9 cellular contexts compared by ENCODE assay signal in the genomic region with DNA sequence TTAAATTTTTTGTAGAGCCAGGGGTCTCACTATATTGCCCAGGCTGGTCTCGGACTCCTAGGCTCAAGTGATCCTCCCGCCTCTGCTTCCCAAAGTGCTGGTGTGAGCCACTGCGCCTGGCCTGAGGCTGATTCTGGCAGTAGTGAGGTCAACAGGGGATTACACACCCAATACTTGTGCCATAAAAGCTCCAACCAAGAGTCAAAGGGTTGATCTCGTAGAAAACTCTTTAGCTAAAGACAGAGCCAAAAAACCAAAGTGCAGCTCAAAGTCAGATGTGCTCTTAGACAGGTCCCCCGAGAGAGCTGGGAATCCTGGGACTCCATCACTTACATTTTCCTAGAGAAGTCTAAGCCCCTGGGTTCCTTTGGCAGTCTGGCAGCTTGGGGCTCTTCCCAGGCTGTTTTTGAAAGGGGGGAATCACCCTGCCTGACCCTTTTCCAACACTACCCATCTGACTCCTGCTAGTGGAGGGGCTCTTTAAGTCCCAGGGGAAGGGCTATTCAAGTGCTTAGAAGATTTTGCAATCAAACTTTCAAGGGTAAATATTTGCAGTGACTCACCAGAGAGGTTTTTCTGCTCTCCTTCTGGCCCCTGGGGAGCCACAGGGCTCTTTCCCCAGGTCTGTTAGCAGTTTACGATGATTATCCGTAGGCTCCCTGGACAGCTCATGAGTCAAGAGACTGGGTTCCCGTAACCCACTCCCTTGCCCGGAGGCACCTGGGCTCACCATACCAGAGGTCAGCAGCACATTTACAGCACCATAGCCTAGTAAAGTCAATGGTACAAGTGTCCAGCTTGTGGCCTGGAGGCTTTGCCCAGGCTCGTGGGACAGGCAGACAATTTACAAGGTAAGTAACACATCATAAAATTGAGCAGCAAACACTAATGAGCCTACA.
DNase-seq lines count a peak whose midpoint lies in the region; ATAC-seq, FAIRE-seq and TF ChIP-seq lines count a peak whose summit lies in the region.
"Had no signal": no experiment of that assay in that cellular context is flagged by ENCODE, and none has a peak within 500 bp of the region (broad histone marks: within the 10 kb centered on the region; RNA-seq: fewer than 3 reads in every experiment).

No MANE protein-coding gene starts in this region.

- no peak for FAIRE-seq in GM19239 (lab: Jason Lieb, UNC)

- TF ChIP-seq CTCF in AG04449 (IDR thresholded peaks at IDR 0.05; ENCODE audit: insufficient read depth, low read length, missing control alignments) = no peak

- DNase-seq in AG04449 (ENCODE audit: low read depth, low spot score) (peak; percentile 96), HPDE6-E6E7 (ENCODE audit: extremely low spot score) (peak; percentile 97), T1000 (lab: John Stamatoyannopoulos, UW) (peak; percentile 93), kidney glomerular epithelial cell (lab: John Stamatoyannopoulos, UW) (peak; percentile 78), GM19239 (ENCODE audit: insufficient read length, low spot score) (no peak)
- no peak for DNase-seq in activated CD4-positive, alpha-beta T cell treated with anti-CD3 and anti-CD28 coated beads for 48 hours

- CTCF ChIA-PET in AG04449 (lab: Yijun Ruan, JAX) = interaction anchor here (1.1 to 2.0 kb wide), 3 partner anchors 13 to 127 kb away, joined by 3 to 5 read pairs (median 3); no protein-coding TSS in a partner anchor

- POLR2A ChIA-PET in AG04449 (lab: Yijun Ruan, JAX) = interaction anchor here (1.7 kb wide), 1 partner anchor 92 kb away, joined by 8 read pairs; no protein-coding TSS in a partner anchor

- no peak overlapping the region; the same call in 1 of the 2 replicates for H3K4me3 ChIP-seq in AG04449 (ENCODE audit: low read depth, low read length)
- H3K4me3 ChIP-seq: skin epidermis had no signal

- ATAC-seq in HG02763 (IDR thresholded peaks at IDR 0.05; ENCODE audit: unreplicated experiment) (no peak), HG03045 (IDR thresholded peaks at IDR 0.05; ENCODE audit: unreplicated experiment) (no peak)

Comparison
In these comparisons a context has a peak if more than half of its experiments do, and no peak if none do; other contexts are left out.
1. DNase-seq: peak in AG04449 (single experiment), HPDE6-E6E7 (single experiment), T1000 (single experiment) and kidney glomerular epithelial cell (single experiment); none in GM19239 (single experiment) and activated CD4-positive, alpha-beta T cell treated with anti-CD3 and anti-CD28 coated beads for 48 hours (single experiment).